ENCODE assay signal across 8 cellular contexts in genomic region chr19:16441661-16442071, GRCh38. TPM values are rescaled to one million over a fixed set of nuclear protein-coding genes. Genes with fewer than 3 reads are reported as not detected.
A peak's percentile ranks its signal among the peaks of the same experiment; 100 is the strongest.
DNase-seq lines count a peak whose midpoint lies in the region; FAIRE-seq and TF ChIP-seq lines count a peak whose summit lies in the region.
"Had no signal": no experiment of that assay in that cellular context is flagged by ENCODE, and none has a peak within 500 bp of the region (broad histone marks: within the 10 kb centered on the region; RNA-seq: fewer than 3 reads in every experiment).

No MANE protein-coding gene starts in this region.

- H3K27me3 Mint-ChIP-seq in neural crest cell (ENCODE audit: low read depth): no peaks in the 10 kb centered on the region

- H3K27me3 ChIP-seq in bronchial epithelial cell (ENCODE audit: control insufficient read depth, insufficient read depth, low read length): no peaks in the 10 kb centered on the region
- H3K27me3 ChIP-seq: SJSA1 had no signal

- DNase-seq in NB4 (ENCODE audit: low read depth) (peak; percentile 53), bronchial epithelial cell (ENCODE audit: low read depth) (no peak), neural crest cell (ENCODE audit: low read depth, low spot score) (peak; percentile 59), dedifferentiated amniotic fluid mesenchymal stem cell (ENCODE audit: extremely low spot score) (no peak), HK-2 (ENCODE audit: unreplicated experiment) (no peak)
- no peak for DNase-seq in activated CD4-positive, CD25-positive, alpha-beta regulatory T cell treated with anti-CD3 and anti-CD28 coated beads, Interleukin-2, amount 50 U/mL, for 72 hours

- no peaks in the 10 kb centered on the region for H3K9me3 Mint-ChIP-seq in neural crest cell

- peaks cover 8% of the 10 kb centered on the region for H3K36me3 Mint-ChIP-seq in neural crest cell (ENCODE audit: low read depth)

- H3K36me3 ChIP-seq in bronchial epithelial cell (ENCODE audit: control insufficient read depth, insufficient read depth, low read length): peaks cover 8% of the 10 kb centered on the region

- peak overlapping the region; percentile 65 for H3K4me3 Mint-ChIP-seq in neural crest cell

- TF ChIP-seq POLR2A in NB4 (IDR thresholded peaks at IDR 0.05; ENCODE audit: extremely low read depth, insufficient read length): no peak

- peak; percentile 60 for TF ChIP-seq CTCF in GM12872 (IDR thresholded peaks at IDR 0.05; ENCODE audit: insufficient read depth, low read depth, low read length)
- peak; percentile 78 for TF ChIP-seq CTCF in NB4 (IDR thresholded peaks at IDR 0.05; ENCODE audit: low read depth, low read length)
- peak; percentile 63 for TF ChIP-seq CTCF in bronchial epithelial cell (IDR thresholded peaks at IDR 0.05; ENCODE audit: insufficient read depth, low read length, severe bottlenecking)
- peak; percentile 67 for TF ChIP-seq CTCF in neural crest cell (conservative IDR thresholded peaks at IDR 0.05)

- no peak for FAIRE-seq in bronchial epithelial cell (lab: Jason Lieb, UNC)

- H3K4me3 ChIP-seq in NB4 (ENCODE audit: low read depth, low read length): no peak overlapping the region
- H3K4me3 ChIP-seq in bronchial epithelial cell (ENCODE audit: low read depth, low read length): no peak overlapping the region
- H3K4me3 ChIP-seq: SJSA1 had no signal

- H3K4me1 Mint-ChIP-seq in neural crest cell: peaks cover 47% of the 10 kb centered on the region

- peak overlapping the region; percentile 86 for H3K27ac Mint-ChIP-seq in neural crest cell (ENCODE audit: unreplicated experiment)

RNA-seq across cellular contexts. Expression of gene EPS15L1, which starts 30.1 kb away (rescaled TPM):
- total RNA-seq in bronchial epithelial cell (11.1 and 14.3 TPM in 2 replicates), neural crest cell (57.6 and 62.9 TPM in 2 replicates)

RNA-seq across cellular contexts. Expression of gene CALR3, which starts 54.3 kb away (rescaled TPM):
- total RNA-seq in bronchial epithelial cell (0.26 and 0.51 TPM in 2 replicates), neural crest cell (not detected in 2 replicates)
- total RNA-seq: SJSA1 had no signal

RNA-seq across cellular contexts. Expression of gene C19orf44, which starts 54.5 kb away (rescaled TPM):
- 0.77 and 1.1 TPM in 2 replicates for total RNA-seq in bronchial epithelial cell
- 9.0 and 9.6 TPM in 2 replicates for total RNA-seq in neural crest cell

Comparison
In these comparisons a context has a peak if more than half of its experiments do, and no peak if none do; other contexts are left out.
1. DNase-seq: peak in NB4 (single experiment) and neural crest cell (single experiment); none in bronchial epithelial cell (single experiment), activated CD4-positive, CD25-positive, alpha-beta regulatory T cell treated with anti-CD3 and anti-CD28 coated beads, Interleukin-2, amount 50 U/mL, for 72 hours (single experiment), dedifferentiated amniotic fluid mesenchymal stem cell (single experiment) and HK-2 (single experiment).
2. Peak in every context shown above with its lines, with median percentiles within 50 percentile points of each other: CTCF ChIP-seq.